In genomic region chr6:33613146-33613793, GRCh38 we compare ENCODE assay signal across 13 cellular contexts. TPM values are rescaled to one million over a fixed set of nuclear protein-coding genes. Genes with fewer than 3 reads are reported as not detected.
DNase-seq lines count a peak whose midpoint lies in the region; ATAC-seq, FAIRE-seq and TF ChIP-seq lines count a peak whose summit lies in the region.
"Had no signal": no experiment of that assay in that cellular context is flagged by ENCODE, and none has a peak within 500 bp of the region (broad histone marks: within the 10 kb centered on the region; RNA-seq: fewer than 3 reads in every experiment).

No MANE protein-coding gene starts in this region.

- H3K27ac ChIP-seq in SJSA1 = 0 out of 2 replicates have a peak overlapping the region, but pooled peaks have one; percentile 3
- peak overlapping the region; percentile 77 for H3K27ac ChIP-seq in epithelial cell of prostate
- no peak overlapping the region for H3K27ac ChIP-seq in kidney (ENCODE audit: low read depth in 2 of 2, low read length in 2 of 2)

- FAIRE-seq in kidney (lab: Jason Lieb, UNC) = no peak

- no peak for TF ChIP-seq CTCF in kidney (IDR thresholded peaks at IDR 0.05; ENCODE audit: borderline replicate concordance, extremely low read depth, insufficient read depth)

- H3K9me3 ChIP-seq in SJSA1 (replicated peaks) = no peaks in the 10 kb centered on the region
- no peaks in the 10 kb centered on the region for H3K9me3 ChIP-seq in kidney (ENCODE audit: control insufficient read depth in 1 of 2, low read length in 2 of 2)

- peaks cover 5% of the 10 kb centered on the region for H3K4me1 Mint-ChIP-seq in activated naive CD8-positive, alpha-beta T cell treated with anti-CD3 and anti-CD28 coated beads for 36 hours

- no peak overlapping the region for H3K27ac Mint-ChIP-seq in activated naive CD8-positive, alpha-beta T cell treated with anti-CD3 and anti-CD28 coated beads for 36 hours
- H3K27ac Mint-ChIP-seq: activated naive CD4-positive, alpha-beta T cell treated with anti-CD3 and anti-CD28 coated beads, Interleukin-2, amount 10 ng/mL, durations not matched to agents 7 days and 5 days had no signal

- peak; percentile 84 for DNase-seq in ELR (ENCODE audit: low read depth)
- no peak for DNase-seq in SJSA1 (ENCODE audit: low read depth in 1 of 2, low spot score in 2 of 2)
- no peak for DNase-seq in epithelial cell of prostate (ENCODE audit: low read depth, low spot score)
- DNase-seq in sciatic nerve (ENCODE audit: low spot score) = no peak
- DNase-seq in activated naive CD8-positive, alpha-beta T cell treated with anti-CD3 and anti-CD28 coated beads for 36 hours = no peak
- DNase-seq in DMS79 treated with DMSO at 0.1 percent for 48 hours (lab: John Stamatoyannopoulos, UW) = no peak
- no peak for DNase-seq in kidney
- no peak for DNase-seq in NCI-H69 (lab: John Stamatoyannopoulos, UW)
- DNase-seq: activated CD4-positive, alpha-beta T cell treated with anti-CD3 and anti-CD28 coated beads, Interleukin-2, amount 50 U/mL, for 48 hours; activated naive CD4-positive, alpha-beta T cell treated with anti-CD3 and anti-CD28 coated beads, Interleukin-2, amount 10 ng/mL, durations not matched to agents 7 days and 5 days; DMS 273 treated with DMSO at 0.1 percent for 48 hours; effector CD4-positive, alpha-beta T cell; NCI-H146 had no signal

- H3K4me3 ChIP-seq in SJSA1 (no peak overlapping the region), kidney (ENCODE audit: low read length in 2 of 2) (no peak overlapping the region)

- H3K36me3 Mint-ChIP-seq in activated naive CD8-positive, alpha-beta T cell treated with anti-CD3 and anti-CD28 coated beads for 36 hours = no peaks in the 10 kb centered on the region
- H3K36me3 Mint-ChIP-seq: activated naive CD4-positive, alpha-beta T cell treated with anti-CD3 and anti-CD28 coated beads, Interleukin-2, amount 10 ng/mL, durations not matched to agents 7 days and 5 days had no signal

- H3K36me3 ChIP-seq in SJSA1 (no peaks in the 10 kb centered on the region), kidney (ENCODE audit: control insufficient read depth in 1 of 2, insufficient read depth in 2 of 2, low read length in 2 of 2) (no peaks in the 10 kb centered on the region)

- H3K4me1 ChIP-seq in SJSA1 (replicated peaks) (peaks cover 7% of the 10 kb centered on the region), kidney (ENCODE audit: control insufficient read depth in 1 of 2, insufficient read depth in 1 of 2, low read depth in 1 of 2, low read length in 2 of 2) (no peaks in the 10 kb centered on the region)

- ATAC-seq in sciatic nerve = peak; percentile 12

- intact Hi-C loops in sciatic nerve (cut with DNase I) (no loop called here), kidney (cut with DNase I) (no loop called here)

- H3K27me3 Mint-ChIP-seq in activated naive CD8-positive, alpha-beta T cell treated with anti-CD3 and anti-CD28 coated beads for 36 hours = no peaks in the 10 kb centered on the region

- no peak overlapping the region for H3K4me3 Mint-ChIP-seq in activated naive CD8-positive, alpha-beta T cell treated with anti-CD3 and anti-CD28 coated beads for 36 hours
- H3K4me3 Mint-ChIP-seq: activated naive CD4-positive, alpha-beta T cell treated with anti-CD3 and anti-CD28 coated beads, Interleukin-2, amount 10 ng/mL, durations not matched to agents 7 days and 5 days had no signal

- no peak overlapping the region for H3K9ac ChIP-seq in kidney (ENCODE audit: low read length in 2 of 2)

- no peaks in the 10 kb centered on the region for H3K9me3 Mint-ChIP-seq in activated naive CD8-positive, alpha-beta T cell treated with anti-CD3 and anti-CD28 coated beads for 36 hours
- H3K9me3 Mint-ChIP-seq: activated naive CD4-positive, alpha-beta T cell treated with anti-CD3 and anti-CD28 coated beads, Interleukin-2, amount 10 ng/mL, durations not matched to agents 7 days and 5 days had no signal

- no peaks in the 10 kb centered on the region for H3K27me3 ChIP-seq in SJSA1 (replicated peaks)

RNA-seq across cellular contexts. Expression of gene ITPR3, which starts 7.9 kb away (rescaled TPM):
- total RNA-seq in SJSA1 (2014; rRNA removed; shearing (Covaris generic)) = 9.0 and 11.4 TPM in 2 replicates
- total RNA-seq in sciatic nerve = 88.6 TPM
- 10 to 100 TPM; 35.5 to 36.6 TPM for total RNA-seq in activated naive CD8-positive, alpha-beta T cell treated with anti-CD3 and anti-CD28 coated beads for 36 hours
- total RNA-seq in kidney = 86.3 TPM
- 4.2 TPM for polyA plus RNA-seq in kidney (ENCODE audit: insufficient read depth, low read depth, low replicate concordance)

RNA-seq across cellular contexts. Expression of gene BAK1, which starts 33.2 kb away (rescaled TPM):
- 14.3 and 23.3 TPM in 2 replicates for total RNA-seq in SJSA1 (2014; rRNA removed; shearing (Covaris generic))
- 10.7 TPM for total RNA-seq in sciatic nerve
- total RNA-seq in activated naive CD8-positive, alpha-beta T cell treated with anti-CD3 and anti-CD28 coated beads for 36 hours = 10 to 100 TPM; 32.0 to 34.3 TPM
- 22.3 TPM for total RNA-seq in kidney
- polyA plus RNA-seq in kidney (ENCODE audit: insufficient read depth, low read depth, low replicate concordance) = 26.7 TPM

Comparison
In these comparisons a context has a peak if more than half of its experiments do, and no peak if none do; other contexts are left out.
1. H3K27ac ChIP-seq: peak in SJSA1 (single experiment) and epithelial cell of prostate (single experiment); none in kidney (0 of 2).